Comparison of ENCODE assay signal across 19 cellular contexts in the genomic region with DNA sequence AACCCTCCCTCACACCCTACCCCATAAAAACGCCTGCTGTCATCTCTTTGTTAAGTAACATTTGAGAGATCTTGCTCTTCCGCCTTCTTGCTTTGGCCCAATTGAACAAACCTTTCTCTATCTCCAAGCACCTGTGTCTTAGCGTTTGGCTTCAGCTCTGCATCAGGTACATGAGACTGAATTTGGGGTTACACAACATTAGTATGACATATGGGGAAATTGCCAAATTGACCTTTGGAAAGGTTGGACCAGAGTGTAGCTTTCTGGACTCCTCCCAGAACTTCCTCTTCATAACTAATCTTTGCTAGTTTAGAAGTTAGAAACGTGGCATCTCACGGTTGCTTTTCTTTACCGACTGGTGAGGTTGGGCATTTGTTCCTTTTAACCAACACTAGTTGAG.
"Had no signal": no experiment of that assay in that cellular context is flagged by ENCODE, and none has a peak within 500 bp of the region (broad histone marks: within the 10 kb centered on the region; RNA-seq: fewer than 3 reads in every experiment).

No MANE protein-coding gene starts in this region.

- H3K4me1 ChIP-seq: uterus had no signal

- H3K36me3 ChIP-seq: breast epithelium, thyroid gland, uterus had no signal

- DNase-seq: activated CD4-positive, alpha-beta T cell treated with anti-CD3 and anti-CD28 coated beads, Interleukin-2, amount 50 U/mL, for 48 hours; activated CD4-positive, CD25-positive, alpha-beta regulatory T cell treated with anti-CD3 and anti-CD28 coated beads, Interleukin-2, amount 50 U/mL, for 72 hours; activated naive CD4-positive, alpha-beta T cell treated with anti-CD3 and anti-CD28 coated beads, Interleukin-2, amount 10 ng/mL, durations not matched to agents 7 days and 5 days; cerebellar nuclear complex; effector CD8-positive, alpha-beta T cell; esophagus squamous epithelium; hippocampal formation; kidney; left ventricle myocardium superior; mesenchymal stem cell; nephron progenitor cell; stimulated activated CD4-positive, alpha-beta T cell treated with anti-CD3 and anti-CD28 coated beads, Interleukin-2, amount 100 ng/mL, for 24 hours; thyroid gland; uterus had no signal

- H3K4me3 ChIP-seq: ascending aorta, breast epithelium, esophagus squamous epithelium, thyroid gland, uterus had no signal

- H3K27me3 ChIP-seq: ascending aorta, thyroid gland, uterus had no signal

- ATAC-seq: left ventricle myocardium superior, sciatic nerve had no signal

- H3K27ac Mint-ChIP-seq: activated naive CD4-positive, alpha-beta T cell treated with anti-CD3 and anti-CD28 coated beads, Interleukin-2, amount 10 ng/mL, durations not matched to agents 7 days and 5 days; activated T-helper 2 cell treated with anti-CD3 and anti-CD28 coated beads, Interferon-gamma antibody, Interleukin-2, Interleukin-4, amounts not matched to agents 10 μg/mL and 5 μg/mL and 100 μg/mL, durations not matched to agents 14 hours and 24 hours and 36 hours; nephron progenitor cell; T-helper 2 cell treated with Interferon-gamma antibody and Interleukin-4, amounts not matched to agents 5 μg/mL and 100 μg/mL, for 36 hours had no signal

- H3K9me3 Mint-ChIP-seq: activated naive CD4-positive, alpha-beta T cell treated with anti-CD3 and anti-CD28 coated beads, Interleukin-2, amount 10 ng/mL, durations not matched to agents 7 days and 5 days; activated T-helper 2 cell treated with anti-CD3 and anti-CD28 coated beads, Interferon-gamma antibody, Interleukin-2, Interleukin-4, amounts not matched to agents 10 μg/mL and 5 μg/mL and 100 μg/mL, durations not matched to agents 14 hours and 24 hours and 36 hours; T-helper 2 cell treated with Interferon-gamma antibody and Interleukin-4, amounts not matched to agents 5 μg/mL and 100 μg/mL, for 36 hours had no signal

- H3K4me3 Mint-ChIP-seq: activated naive CD4-positive, alpha-beta T cell treated with anti-CD3 and anti-CD28 coated beads, Interleukin-2, amount 10 ng/mL, durations not matched to agents 7 days and 5 days; T-helper 2 cell treated with Interferon-gamma antibody and Interleukin-4, amounts not matched to agents 5 μg/mL and 100 μg/mL, for 36 hours had no signal

- H3K9me3 ChIP-seq: ascending aorta, breast epithelium, esophagus squamous epithelium, thyroid gland, uterus had no signal
